ENCODE assay signal across 7 cellular contexts in the genomic region with DNA sequence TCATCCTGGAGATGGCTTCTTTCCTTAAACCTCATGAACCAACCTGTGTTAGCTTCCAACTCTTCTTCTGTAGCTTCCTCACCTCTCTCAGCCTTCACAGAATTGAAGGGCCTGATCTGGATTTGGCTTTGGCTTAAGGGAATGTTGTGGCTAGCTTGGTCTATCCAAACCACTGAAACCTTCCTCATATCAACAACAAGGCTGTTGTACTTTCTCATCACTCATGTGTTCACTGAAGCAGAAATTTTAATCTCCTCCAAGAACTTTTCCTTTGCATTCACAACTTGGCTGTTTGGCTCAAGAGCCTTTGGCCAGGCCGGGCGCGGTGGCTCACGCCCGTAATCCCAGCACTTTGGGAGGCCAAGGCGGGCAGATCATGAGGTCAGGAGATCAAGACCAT. TPM values are rescaled to one million over a fixed set of nuclear protein-coding genes. Genes with fewer than 3 reads are reported as not detected.
"Had no signal": no experiment of that assay in that cellular context is flagged by ENCODE, and none has a peak within 500 bp of the region (broad histone marks: within the 10 kb centered on the region; RNA-seq: fewer than 3 reads in every experiment).

No MANE protein-coding gene starts in this region.

RNA-seq across cellular contexts. Expression of a gene that starts 52.4 kb away (rescaled TPM):
- total RNA-seq: activated CD4-positive, alpha-beta T cell treated with anti-CD3 and anti-CD28 coated beads, Interleukin-2, amount 10 ng/mL, durations not matched to agents 24 days and 14 days; activated naive CD8-positive, alpha-beta T cell treated with anti-CD3 and anti-CD28 coated beads, Interleukin-2, amount 10 ng/mL, durations not matched to agents 7 days and 5 days; adrenal gland; cardiac muscle cell; NCI-H460; PC-9; SK-MEL-5 had no signal
- polyA plus RNA-seq: cardiac muscle cell had no signal
